In genomic region chr2:202933139-202933510, GRCh38 we compare ENCODE assay signal across 15 cellular contexts. TPM values are rescaled to one million over a fixed set of nuclear protein-coding genes. Genes with fewer than 3 reads are reported as not detected.
DNase-seq lines count a peak whose midpoint lies in the region; ATAC-seq and TF ChIP-seq lines count a peak whose summit lies in the region.
"Had no signal": no experiment of that assay in that cellular context is flagged by ENCODE, and none has a peak within 500 bp of the region (broad histone marks: within the 10 kb centered on the region; RNA-seq: fewer than 3 reads in every experiment).

No MANE protein-coding gene starts in this region.

- peak; percentile 51; the same call in 1 of the 2 replicates for ATAC-seq in Panc1

- 71% methylated on average over 5 of the region's 5 CpGs for WGBS in mammary epithelial cell (ENCODE audit: low coverage, missing lambda C conversion rate)
- WGBS in sigmoid colon, 2 donors: 93 to 97% methylated on average over 5 of the region's 5 CpGs

- in situ Hi-C loops in Panc1 (cut with HindIII; ENCODE audit: low pct_unique_long_range_greater_than_20kb, low sequenced_read_pairs): no loop called here
- in situ Hi-C loops in mammary epithelial cell (cut with MboI; ENCODE audit: low sequenced_read_pairs in 2 of 2): no loop called here

- peak overlapping the region; percentile 29 for H3K4me2 ChIP-seq in mammary epithelial cell (ENCODE audit: insufficient read depth, low read depth, low read length)
- H3K4me2 ChIP-seq: BLaER1 had no signal

- no peaks in the 10 kb centered on the region for H3K27me3 ChIP-seq in Panc1 (ENCODE audit: control insufficient read depth, insufficient read depth, low read length)
- H3K27me3 ChIP-seq in mammary epithelial cell (ENCODE audit: insufficient read depth, low read length): no peaks in the 10 kb centered on the region
- H3K27me3 ChIP-seq in sigmoid colon: no peaks in the 10 kb centered on the region
- H3K27me3 ChIP-seq: BLaER1 had no signal

- intact Hi-C loops in Panc1 (cut with micrococcal nuclease; ENCODE audit: unreplicated experiment): no loop called here
- intact Hi-C loops in mammary epithelial cell (cut with micrococcal nuclease): no loop called here
- intact Hi-C loops in sigmoid colon (cut with DNase I): no loop called here

- no peak overlapping the region for H3K4me3 ChIP-seq in Panc1 (ENCODE audit: low read depth in 2 of 2, low read length in 2 of 2)
- no peak overlapping the region for H3K4me3 ChIP-seq in mammary epithelial cell (replicated peaks in 1 of 3; ENCODE audit: insufficient read depth in 1 of 3, low read depth in 2 of 3, low read length in 3 of 3)
- no peak overlapping the region for H3K4me3 ChIP-seq in sigmoid colon
- H3K4me3 ChIP-seq: BLaER1 had no signal

- dilution Hi-C loops in mammary epithelial cell (cut with HindIII; ENCODE audit: low sequenced_read_pairs): no loop called here

- CTCF ChIA-PET in Panc1 (lab: Charles Lee) (no interaction called here), mammary epithelial cell (lab: Charles Lee; ENCODE audit: low non-redundant PET) (no interaction called here)

- TF ChIP-seq POLR2A in sigmoid colon (IDR thresholded peaks at IDR 0.05): no peak

- peaks cover 20% of the 10 kb centered on the region for H3K36me3 Mint-ChIP-seq in osteocyte (ENCODE audit: unreplicated experiment)

- H3K9ac ChIP-seq in mammary epithelial cell (ENCODE audit: insufficient read depth, low read length): no peak overlapping the region
- H3K9ac ChIP-seq: BLaER1 had no signal

- H3K79me2 ChIP-seq in mammary epithelial cell (ENCODE audit: insufficient read depth, low read length): no peaks in the 10 kb centered on the region

- DNase-seq in AG20443 (ENCODE audit: low spot score) (peak; percentile 9), Panc1 (ENCODE audit: low read depth, low spot score) (no peak), mammary epithelial cell (peak; percentile 25), osteocyte (ENCODE audit: extremely low spot score, unreplicated experiment) (no peak), NCI-H2029 (lab: John Stamatoyannopoulos, UW) (no peak), SW 1271 (lab: John Stamatoyannopoulos, UW) (no peak), sigmoid colon (no peak), Ammon's horn (ENCODE audit: low spot score) (no peak)
- DNase-seq: CD8-positive, alpha-beta memory T cell; MM.1S; NCI-H1417 treated with DMSO at 0.1 percent for 48 hours; NCI-H2081; NCI-H524 treated with DMSO at 0.1 percent for 48 hours; SHP77 had no signal

- H3K9me3 Mint-ChIP-seq in osteocyte (ENCODE audit: unreplicated experiment): no peaks in the 10 kb centered on the region
- H3K9me3 Mint-ChIP-seq: CD8-positive, alpha-beta memory T cell had no signal

- peak overlapping the region; percentile 77 for H2AFZ ChIP-seq in mammary epithelial cell (ENCODE audit: low read depth, low read length)

- no TSS peak for BruUV-seq in Panc1 (replicated peaks; lab: Mats Ljungman, UMichigan)
- no TSS peak for BruUV-seq in mammary epithelial cell (replicated peaks; lab: Mats Ljungman, UMichigan)

- H4K20me1 ChIP-seq in mammary epithelial cell (ENCODE audit: insufficient read depth, low read length): no peaks in the 10 kb centered on the region
- H4K20me1 ChIP-seq: BLaER1 had no signal

- TF ChIP-seq CTCF in Panc1 (IDR thresholded peaks at IDR 0.05) (no peak), mammary epithelial cell (conservative IDR thresholded peaks at IDR 0.05 in 1 of 2, IDR thresholded peaks at IDR 0.05 in 1 of 2; ENCODE audit: extremely low read depth in 1 of 2, insufficient read depth in 1 of 2, low read depth in 1 of 2, low read length in 2 of 2) (no peak), osteocyte (IDR thresholded peaks at IDR 0.05) (no peak), sigmoid colon (IDR thresholded peaks at IDR 0.05) (no peak)

- no peaks in the 10 kb centered on the region for H3K4me1 ChIP-seq in Panc1 (ENCODE audit: control insufficient read depth, insufficient read depth, low read length)
- H3K4me1 ChIP-seq in mammary epithelial cell (ENCODE audit: insufficient read depth, low read length): peaks cover 14% of the 10 kb centered on the region
- no peaks in the 10 kb centered on the region for H3K4me1 ChIP-seq in sigmoid colon
- H3K4me1 ChIP-seq: BLaER1 had no signal

- no peak overlapping the region for H3K27ac ChIP-seq in Panc1 (ENCODE audit: low read length)
- H3K27ac ChIP-seq in mammary epithelial cell (ENCODE audit: insufficient read depth, low read depth, low read length): peak overlapping the region; percentile 35
- no peak overlapping the region for H3K27ac ChIP-seq in sigmoid colon
- H3K27ac ChIP-seq: BLaER1 had no signal

- no peak for TF ChIP-seq EP300 in sigmoid colon (IDR thresholded peaks at IDR 0.05)

- POLR2A ChIA-PET in Panc1 (lab: Charles Lee): no interaction called here

- H3K9me3 ChIP-seq in Panc1 (ENCODE audit: control insufficient read depth, insufficient read depth, low read depth, low read length) (no peaks in the 10 kb centered on the region), mammary epithelial cell (replicated peaks; ENCODE audit: insufficient read depth, low read length) (no peaks in the 10 kb centered on the region), sigmoid colon (no peaks in the 10 kb centered on the region)

- peak overlapping the region; percentile 10 for H3K4me3 Mint-ChIP-seq in osteocyte (ENCODE audit: unreplicated experiment)
- H3K4me3 Mint-ChIP-seq: CD8-positive, alpha-beta memory T cell had no signal

- H3K4me1 Mint-ChIP-seq in osteocyte (ENCODE audit: unreplicated experiment): peaks cover 24% of the 10 kb centered on the region

- H3K27me3 Mint-ChIP-seq in osteocyte (ENCODE audit: unreplicated experiment): no peaks in the 10 kb centered on the region
- H3K27me3 Mint-ChIP-seq: CD8-positive, alpha-beta memory T cell had no signal

- H3K36me3 ChIP-seq in Panc1 (ENCODE audit: control insufficient read depth, insufficient read depth, low read length) (no peaks in the 10 kb centered on the region), mammary epithelial cell (ENCODE audit: insufficient read depth, low read length) (no peaks in the 10 kb centered on the region), sigmoid colon (peaks cover 0 to 12% (median 0%) of the 10 kb centered on the region in 4 donors)

- H3K27ac Mint-ChIP-seq in osteocyte (ENCODE audit: unreplicated experiment): peak overlapping the region; percentile 83

RNA-seq across cellular contexts. Expression of gene CARF, which starts 21.1 kb away (rescaled TPM):
- 8.0 TPM for total RNA-seq in Panc1 (2021; ENCODE audit: unreplicated experiment)
- 2.7 TPM for polyA plus RNA-seq in Panc1 (2012; ENCODE audit: insufficient read length)
- total RNA-seq in mammary epithelial cell: 10 to 100 TPM in 1 of 2 donors, 1 to 10 TPM in 1; 6.5 to 13.0 TPM
- polyA plus RNA-seq in mammary epithelial cell: 3.3 TPM
- 7.9 TPM for polyA minus RNA-seq in mammary epithelial cell
- total RNA-seq in osteocyte: 16.6 and 17.0 TPM in 2 replicates
- 10 to 100 TPM; 15.9 to 23.5 (median 18.9) TPM for total RNA-seq in sigmoid colon
- 1 to 10 TPM; 2.3 to 2.8 (median 2.4) TPM for polyA plus RNA-seq in sigmoid colon

RNA-seq across cellular contexts. Expression of gene WDR12, which starts 21.7 kb away (rescaled TPM):
- 100 TPM for total RNA-seq in Panc1 (2021; ENCODE audit: unreplicated experiment)
- 59.4 TPM for polyA plus RNA-seq in Panc1 (2012; ENCODE audit: insufficient read length)
- 10 to 100 TPM; 31.2 to 86.9 TPM for total RNA-seq in mammary epithelial cell
- 33.1 TPM for polyA plus RNA-seq in mammary epithelial cell
- polyA minus RNA-seq in mammary epithelial cell: 12.9 TPM
- 47.9 and 49.3 TPM in 2 replicates for total RNA-seq in osteocyte
- total RNA-seq in sigmoid colon: 10 to 100 TPM in 2 of 4 donors, 1 to 10 TPM in 2; 3.3 to 23.0 (median 10.9) TPM
- polyA plus RNA-seq in sigmoid colon: 10 to 100 TPM; 16.4 to 20.4 (median 20.1) TPM

Comparison
In these comparisons a context has a peak if more than half of its experiments do, and no peak if none do; other contexts are left out.
1. DNase-seq: peak in AG20443 (single experiment) and mammary epithelial cell (single experiment); none in Panc1 (single experiment), osteocyte (single experiment), NCI-H2029 (single experiment), SW 1271 (0 of 2), sigmoid colon (single experiment) and Ammon's horn (single experiment).